In genomic region chr16:67814567-67814966, GRCh38 we compare ENCODE assay signal across 18 cellular contexts.
"Had no signal": no experiment of that assay in that cellular context is flagged by ENCODE, and none has a peak within 500 bp of the region (broad histone marks: within the 10 kb centered on the region; RNA-seq: fewer than 3 reads in every experiment).

No MANE protein-coding gene starts in this region.

- DNase-seq: activated CD4-positive, alpha-beta T cell treated with anti-CD3 and anti-CD28 coated beads, Interleukin-2, amount 50 U/mL, for 1 hour; activated CD8-positive, alpha-beta memory T cell treated with anti-CD3 and anti-CD28 coated beads for 24 hours; activated naive CD8-positive, alpha-beta T cell treated with anti-CD3 and anti-CD28 coated beads, Interleukin-2, amount 10 ng/mL, durations not matched to agents 7 days and 5 days; anterior cingulate cortex; brain microvascular endothelial cell; cortex of kidney; effector CD8-positive, alpha-beta T cell; foreskin fibroblast; hippocampal formation; left lung; mammary epithelial cell; naive B cell; stimulated activated CD4-positive, alpha-beta T cell treated with anti-CD3 and anti-CD28 coated beads, Interleukin-2, amount 100 ng/mL, for 48 hours; T-helper 9 cell; thyroid gland had no signal

- H3K27ac Mint-ChIP-seq: activated naive CD8-positive, alpha-beta T cell treated with anti-CD3 and anti-CD28 coated beads, Interleukin-2, amount 10 ng/mL, durations not matched to agents 7 days and 5 days; naive B cell; stimulated activated memory B cell treated with anti-CD40 and anti-IgM and Interleukin-4, amounts not matched to agents 10 μg/mL and 1 μg/mL and 100 μg/mL, for 72 hours had no signal

- H3K27me3 Mint-ChIP-seq: central memory CD8-positive, alpha-beta T cell; naive B cell; stimulated activated memory B cell treated with anti-CD40 and anti-IgM and Interleukin-4, amounts not matched to agents 10 μg/mL and 1 μg/mL and 100 μg/mL, for 72 hours had no signal

- ATAC-seq: activated CD4-positive, CD25-positive, alpha-beta regulatory T cell treated with anti-CD3 and anti-CD28 coated beads, Interleukin-2, amount 50 U/mL, for 24 hours; left lung; stimulated activated memory B cell treated with anti-CD40 and anti-IgM and Interleukin-4, amounts not matched to agents 10 μg/mL and 1 μg/mL and 100 μg/mL, for 72 hours had no signal

- H3K4me3 Mint-ChIP-seq: activated naive CD8-positive, alpha-beta T cell treated with anti-CD3 and anti-CD28 coated beads, Interleukin-2, amount 10 ng/mL, durations not matched to agents 7 days and 5 days; central memory CD8-positive, alpha-beta T cell; naive B cell; stimulated activated memory B cell treated with anti-CD40 and anti-IgM and Interleukin-4, amounts not matched to agents 10 μg/mL and 1 μg/mL and 100 μg/mL, for 72 hours had no signal

- H3K36me3 Mint-ChIP-seq: activated naive CD8-positive, alpha-beta T cell treated with anti-CD3 and anti-CD28 coated beads, Interleukin-2, amount 10 ng/mL, durations not matched to agents 7 days and 5 days; naive B cell; stimulated activated memory B cell treated with anti-CD40 and anti-IgM and Interleukin-4, amounts not matched to agents 10 μg/mL and 1 μg/mL and 100 μg/mL, for 72 hours had no signal

- H3K4me1 Mint-ChIP-seq: central memory CD8-positive, alpha-beta T cell had no signal

- H3K9me3 Mint-ChIP-seq: activated naive CD8-positive, alpha-beta T cell treated with anti-CD3 and anti-CD28 coated beads, Interleukin-2, amount 10 ng/mL, durations not matched to agents 7 days and 5 days; central memory CD8-positive, alpha-beta T cell; naive B cell; stimulated activated memory B cell treated with anti-CD40 and anti-IgM and Interleukin-4, amounts not matched to agents 10 μg/mL and 1 μg/mL and 100 μg/mL, for 72 hours had no signal
